23 cellular contexts compared by ENCODE assay signal in genomic region chr12:69130064-69130463, GRCh38.
DNase-seq lines count a peak whose midpoint lies in the region; ATAC-seq, FAIRE-seq and TF ChIP-seq lines count a peak whose summit lies in the region.
"Had no signal": no experiment of that assay in that cellular context is flagged by ENCODE, and none has a peak within 500 bp of the region (broad histone marks: within the 10 kb centered on the region; RNA-seq: fewer than 3 reads in every experiment).

No MANE protein-coding gene starts in this region.

- no peaks in the 10 kb centered on the region for H3F3A ChIP-seq in GM23248 (ENCODE audit: insufficient read depth)

- H3K4me2 ChIP-seq in GM23248 (ENCODE audit: unreplicated experiment), result no peak overlapping the region
- H3K4me2 ChIP-seq: PC-9 had no signal

- H3K4me3 ChIP-seq in A673 (ENCODE audit: low read depth, low read length, poor library complexity, severe bottlenecking) (no peak overlapping the region), GM23248 (no peak overlapping the region), kidney (ENCODE audit: low read length in 2 of 2) (no peak overlapping the region), coronary artery (no peak overlapping the region)
- H3K4me3 ChIP-seq: mucosa of descending colon, PC-9 had no signal

- H3K27me3 ChIP-seq in A673 (replicated peaks; ENCODE audit: insufficient read depth, low read depth, low read length, poor library complexity) (peaks cover 4% of the 10 kb centered on the region), GM23248 (replicated peaks; ENCODE audit: insufficient read depth) (peaks cover 9% of the 10 kb centered on the region)
- H3K27me3 ChIP-seq: brain microvascular endothelial cell had no signal

- no peaks in the 10 kb centered on the region for H4K20me1 ChIP-seq in GM23248 (ENCODE audit: insufficient read depth)

- intact Hi-C loops in A673 (cut with micrococcal nuclease; ENCODE audit: unreplicated experiment), result no loop called here
- intact Hi-C loops in kidney (cut with DNase I), result no loop called here

- H3K36me3 ChIP-seq in A673 (ENCODE audit: insufficient read depth, low read length, poor library complexity, severe bottlenecking) (no peaks in the 10 kb centered on the region), GM23248 (ENCODE audit: low read depth) (no peaks in the 10 kb centered on the region), kidney (ENCODE audit: control insufficient read depth in 1 of 2, insufficient read depth in 2 of 2, low read length in 2 of 2) (no peaks in the 10 kb centered on the region)
- H3K36me3 ChIP-seq: brain microvascular endothelial cell had no signal

- no peak for FAIRE-seq in kidney (lab: Jason Lieb, UNC)
- FAIRE-seq: endothelial cell of umbilical vein, frontal cortex had no signal

- DNase-seq in A673 (ENCODE audit: low spot score) (no peak), GM23248 (peak; percentile 15), WTC11 (ENCODE audit: low spot score) (no peak), iris pigment epithelial cell (ENCODE audit: low read depth) (peak; percentile 21), kidney (no peak), coronary artery (ENCODE audit: low spot score) (no peak)
- no peak for DNase-seq in stimulated activated CD4-positive, alpha-beta T cell treated with anti-CD3 and anti-CD28 coated beads, Interleukin-2, amount 100 ng/mL, for 24 hours
- DNase-seq: activated CD4-positive, CD25-positive, alpha-beta regulatory T cell; activated CD8-positive, alpha-beta memory T cell treated with anti-CD3 and anti-CD28 coated beads for 24 hours; activated T-cell treated with anti-CD3 and anti-CD28 coated beads, Interleukin-2, amount 50 U/mL, for 48 hours; brain microvascular endothelial cell; DND-41; Karpas-422; mucosa of descending colon; NCI-H1417 treated with DMSO at 0.1 percent for 48 hours; NCI-H2171 treated with DMSO at 0.1 percent for 48 hours; NCI-H69; PC-9 had no signal

- no peaks in the 10 kb centered on the region for H3K4me1 ChIP-seq in A673 (ENCODE audit: insufficient read depth, low read length, poor library complexity, severe bottlenecking)
- H3K4me1 ChIP-seq in GM23248 (ENCODE audit: insufficient read depth), result no peaks in the 10 kb centered on the region
- peaks cover 0 to under 1% of the 10 kb centered on the region in 2 donors for H3K4me1 ChIP-seq in kidney (ENCODE audit: control insufficient read depth in 1 of 2, insufficient read depth in 1 of 2, low read depth in 1 of 2, low read length in 2 of 2)

- POLR2A ChIA-PET in A673 (lab: Charles Lee; ENCODE audit: low non-redundant PET) (no interaction called here), WTC11 (lab: Charles Lee) (no interaction called here)

- peak; percentile 73 for ATAC-seq in WTC11
- ATAC-seq in HG03460 (IDR thresholded peaks at IDR 0.05; ENCODE audit: unreplicated experiment), result no peak

- no peak overlapping the region for H3K27ac ChIP-seq in A673 (ENCODE audit: low read depth, low read length, poor library complexity, severe bottlenecking)
- H3K27ac ChIP-seq in GM23248, result no peak overlapping the region
- H3K27ac ChIP-seq in kidney (ENCODE audit: low read depth in 2 of 2, low read length in 2 of 2), result no peak overlapping the region
- no peak overlapping the region for H3K27ac ChIP-seq in coronary artery
- H3K27ac ChIP-seq: brain microvascular endothelial cell, PC-9 had no signal

- H3K9me3 Mint-ChIP-seq in WTC11, result peaks cover 4% of the 10 kb centered on the region
- H3K9me3 Mint-ChIP-seq: activated naive CD4-positive, alpha-beta T cell treated with anti-CD3 and anti-CD28 coated beads, Interleukin-2, amount 50 U/mL, for 24 hours; dendritic cell treated with granulocyte-macrophage colony-stimulating factor and Interleukin-4, amounts not matched to agents 40 ng/mL and 50 ng/mL, for 4 days had no signal

- H3K36me3 Mint-ChIP-seq in WTC11, result no peaks in the 10 kb centered on the region
- H3K36me3 Mint-ChIP-seq: activated naive CD4-positive, alpha-beta T cell treated with anti-CD3 and anti-CD28 coated beads, Interleukin-2, amount 50 U/mL, for 24 hours had no signal

- H3K9me2 ChIP-seq in GM23248 (ENCODE audit: insufficient read depth), result no peaks in the 10 kb centered on the region

- CTCF ChIA-PET in A673 (lab: Charles Lee) (no interaction called here), WTC11 (lab: Charles Lee) (interaction anchor here (0.6 to 1.6 kb wide), 12 partner anchors 13 to 465 kb away, joined by 3 to 9 read pairs (median 3); no protein-coding TSS in a partner anchor)

- no peaks in the 10 kb centered on the region; the same call in 1 of the 2 replicates for H3K27me3 Mint-ChIP-seq in WTC11 (ENCODE audit: low read depth)
- H3K27me3 Mint-ChIP-seq: activated naive CD4-positive, alpha-beta T cell treated with anti-CD3 and anti-CD28 coated beads, Interleukin-2, amount 50 U/mL, for 24 hours; dendritic cell treated with granulocyte-macrophage colony-stimulating factor and Interleukin-4, amounts not matched to agents 40 ng/mL and 50 ng/mL, for 4 days had no signal

- H3K9me3 ChIP-seq in A673 (ENCODE audit: low read depth, low read length, poor library complexity, severe bottlenecking), result no peaks in the 10 kb centered on the region
- no peaks in the 10 kb centered on the region for H3K9me3 ChIP-seq in GM23248 (ENCODE audit: low read depth)
- H3K9me3 ChIP-seq in kidney (ENCODE audit: control insufficient read depth in 1 of 2, low read length in 2 of 2), result no peaks in the 10 kb centered on the region
- H3K9me3 ChIP-seq: mucosa of descending colon had no signal

- no peak overlapping the region for H3K9ac ChIP-seq in GM23248
- no peak overlapping the region for H3K9ac ChIP-seq in kidney (ENCODE audit: low read length in 2 of 2)

- H2AFZ ChIP-seq in GM23248, result no peak overlapping the region
- H2AFZ ChIP-seq: PC-9 had no signal

- TF ChIP-seq CTCF in A673 (conservative IDR thresholded peaks at IDR 0.05; ENCODE audit: low read depth, low read length) (peak; percentile 25; the same call in 1 of the 2 replicates), WTC11 (IDR thresholded peaks at IDR 0.05) (no peak), kidney (IDR thresholded peaks at IDR 0.05; ENCODE audit: borderline replicate concordance, extremely low read depth, insufficient read depth) (no peak), coronary artery (IDR thresholded peaks at IDR 0.05) (no peak)

- no peak overlapping the region for H3K27ac Mint-ChIP-seq in WTC11
- H3K27ac Mint-ChIP-seq: activated naive CD4-positive, alpha-beta T cell treated with anti-CD3 and anti-CD28 coated beads, Interleukin-2, amount 50 U/mL, for 24 hours; dendritic cell treated with granulocyte-macrophage colony-stimulating factor and Interleukin-4, amounts not matched to agents 40 ng/mL and 50 ng/mL, for 4 days had no signal

- H3K79me2 ChIP-seq in GM23248 (ENCODE audit: insufficient read depth), result no peaks in the 10 kb centered on the region

- H3K4me3 Mint-ChIP-seq in WTC11, result no peak overlapping the region
- H3K4me3 Mint-ChIP-seq: activated naive CD4-positive, alpha-beta T cell treated with anti-CD3 and anti-CD28 coated beads, Interleukin-2, amount 50 U/mL, for 24 hours; dendritic cell treated with granulocyte-macrophage colony-stimulating factor and Interleukin-4, amounts not matched to agents 40 ng/mL and 50 ng/mL, for 4 days had no signal

- no TSS peak for BruUV-seq in A673 (replicated peaks; lab: Mats Ljungman, UMichigan)

- in situ Hi-C loops in GM23248 (cut with MboI), result no loop called here

- H3K4me1 Mint-ChIP-seq in WTC11, result peaks cover 35% of the 10 kb centered on the region
- H3K4me1 Mint-ChIP-seq: activated naive CD4-positive, alpha-beta T cell treated with anti-CD3 and anti-CD28 coated beads, Interleukin-2, amount 50 U/mL, for 24 hours had no signal

TF ChIP-seq in WTC11, 78 proteins besides CTCF, POLR2A, EP300 and RAD21:
- TF ChIP-seq CREB1 (CRISPR knock-in tag; IDR thresholded peaks at IDR 0.05) (no peak), HMGXB4 (CRISPR knock-in tag; IDR thresholded peaks at IDR 0.05) (no peak), ZSCAN18 (CRISPR knock-in tag; IDR thresholded peaks at IDR 0.05) (no peak), TEAD4 (CRISPR knock-in tag; IDR thresholded peaks at IDR 0.05) (no peak), SOX15 (CRISPR knock-in tag; IDR thresholded peaks at IDR 0.05) (no peak), JUN (CRISPR knock-in tag; IDR thresholded peaks at IDR 0.05) (no peak), TP53 (CRISPR knock-in tag; IDR thresholded peaks at IDR 0.05) (no peak), OVOL2 (CRISPR knock-in tag; IDR thresholded peaks at IDR 0.05; ENCODE audit: borderline replicate concordance) (no peak), RELA (CRISPR knock-in tag; IDR thresholded peaks at IDR 0.05; ENCODE audit: borderline replicate concordance) (no peak)

Comparison
In these comparisons a context has a peak if more than half of its experiments do, and no peak if none do; other contexts are left out.
1. DNase-seq: peak in GM23248 (single experiment) and iris pigment epithelial cell (single experiment); none in A673 (single experiment), WTC11 (single experiment), kidney (single experiment), stimulated activated CD4-positive, alpha-beta T cell treated with anti-CD3 and anti-CD28 coated beads, Interleukin-2, amount 100 ng/mL, for 24 hours (0 of 2) and coronary artery (single experiment).